In the genomic region with DNA sequence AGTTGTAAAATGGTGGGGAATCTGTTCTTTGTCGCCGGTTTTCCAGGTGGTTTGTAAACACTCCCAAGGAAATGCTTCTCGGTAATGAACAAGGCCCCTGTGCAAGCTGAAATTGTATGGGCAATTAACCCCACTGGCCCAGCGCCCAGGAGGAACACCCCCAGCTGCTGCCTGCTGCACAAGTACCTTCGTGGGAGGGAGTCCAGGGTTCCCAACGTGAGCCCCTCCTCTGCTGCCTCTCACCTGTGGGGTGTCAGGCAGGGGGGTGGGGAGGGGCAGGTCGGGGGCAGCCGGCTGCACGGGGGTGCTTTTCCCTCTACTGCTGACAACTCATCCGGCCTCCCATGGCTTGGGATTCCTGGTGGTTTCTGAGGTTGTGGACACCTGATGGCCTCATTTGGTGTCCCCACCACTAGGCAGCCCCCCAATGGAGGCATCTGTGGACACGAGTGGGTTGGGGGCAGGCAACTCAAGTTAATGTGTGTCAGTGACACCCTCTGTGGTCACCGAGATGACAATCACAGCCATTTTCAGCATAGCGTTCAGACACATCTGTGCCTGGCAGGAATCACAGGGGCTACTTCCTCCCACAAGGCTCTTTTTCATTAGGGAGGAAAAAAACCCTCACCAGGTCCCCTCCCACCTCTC, we compare ENCODE assay signal across 18 cellular contexts. TPM values are rescaled to one million over a fixed set of nuclear protein-coding genes. Genes with fewer than 3 reads are reported as not detected.
A peak's percentile ranks its signal among the peaks of the same experiment; 100 is the strongest.
DNase-seq lines count a peak whose midpoint lies in the region.
"Had no signal": no experiment of that assay in that cellular context is flagged by ENCODE, and none has a peak within 500 bp of the region (broad histone marks: within the 10 kb centered on the region; RNA-seq: fewer than 3 reads in every experiment).

No MANE protein-coding gene starts in this region.

- no peak overlapping the region for H3K4me3 ChIP-seq in Karpas-422 (ENCODE audit: low read length)
- H3K4me3 ChIP-seq: pancreas had no signal

- H2AFZ ChIP-seq in Karpas-422 (ENCODE audit: low read length) = no peak overlapping the region

- DNase-seq in DMS53 (lab: John Stamatoyannopoulos, UW) = peak; percentile 55
- DNase-seq in NCI-H1694 treated with DMSO at 0.1 percent for 48 hours (lab: John Stamatoyannopoulos, UW) = peak; percentile 76
- peak; percentile 50 for DNase-seq in NCI-H510A (lab: John Stamatoyannopoulos, UW)
- peak; percentile 9 for DNase-seq in kidney glomerular epithelial cell (lab: John Stamatoyannopoulos, UW)
- no peak for DNase-seq in GDM1 (lab: John Stamatoyannopoulos, UW)
- no peak for DNase-seq in stimulated activated CD4-positive, alpha-beta T cell treated with anti-CD3 and anti-CD28 coated beads, Interleukin-2, amount 100 ng/mL, for 24 hours
- DNase-seq in Karpas-422 = no peak
- DNase-seq in 8988T = no peak
- DNase-seq: activated CD4-positive, alpha-beta T cell treated with anti-CD3 and anti-CD28 coated beads, Interleukin-2, amount 10 ng/mL, durations not matched to agents 7 days and 5 days; activated T-cell treated with anti-CD3 and anti-CD28 coated beads, Interleukin-2, amount 50 U/mL, for 4 hours; amniotic stem cell; NCI-H1930; RPMI8226 had no signal

- no peaks in the 10 kb centered on the region for H3K9me2 ChIP-seq in Karpas-422 (replicated peaks; ENCODE audit: insufficient read depth, low read length)

- H3K36me3 ChIP-seq in Karpas-422 (ENCODE audit: insufficient read depth, low read length) = no peaks in the 10 kb centered on the region
- H3K36me3 ChIP-seq: pancreas had no signal

- H3K9ac ChIP-seq in Karpas-422 (ENCODE audit: low read length) = no peak overlapping the region

- no peak overlapping the region for H3K27ac ChIP-seq in Karpas-422 (ENCODE audit: low read length)
- H3K27ac ChIP-seq: pancreas had no signal

- 0 out of 2 replicates have a peak, but pooled peaks cover 4% of the 10 kb centered on the region for H4K20me1 ChIP-seq in Karpas-422 (ENCODE audit: insufficient read depth, low read depth, low read length)

- H3K27me3 ChIP-seq in Karpas-422 (ENCODE audit: low read length) = no peaks in the 10 kb centered on the region

- H3K9me3 ChIP-seq in Karpas-422 (ENCODE audit: low read length) = 0 out of 2 replicates have a peak, but pooled peaks cover 4% of the 10 kb centered on the region
- H3K9me3 ChIP-seq: pancreas had no signal

- no peak overlapping the region for H3K4me2 ChIP-seq in Karpas-422 (ENCODE audit: low read depth, low read length, poor library complexity, severe bottlenecking)

- H3K79me2 ChIP-seq in Karpas-422 (ENCODE audit: low read length) = no peaks in the 10 kb centered on the region

- H3K4me1 ChIP-seq in Karpas-422 (ENCODE audit: low read length) = peaks cover 5% of the 10 kb centered on the region
- H3K4me1 ChIP-seq: pancreas had no signal

RNA-seq across cellular contexts. Expression of gene PRR23E, which starts 35.6 kb away (rescaled TPM):
- total RNA-seq in Karpas-422 (2014; rRNA removed; shearing (Covaris generic); ENCODE audit: low replicate concordance) = not detected in 2 replicates
- total RNA-seq: activated CD4-positive, alpha-beta T cell treated with anti-CD3 and anti-CD28 coated beads, Interleukin-2, amount 10 ng/mL, durations not matched to agents 7 days and 5 days; activated T-cell treated with anti-CD3 and anti-CD28 coated beads, Interleukin-2, amount 50 U/mL, for 4 hours; epithelial cell of proximal tubule; glomerular endothelial cell; mononuclear cell; pancreas; subcutaneous adipose tissue had no signal

Comparison
In these comparisons a context has a peak if more than half of its experiments do, and no peak if none do; other contexts are left out.
1. DNase-seq: peak in DMS53 (single experiment), NCI-H1694 treated with DMSO at 0.1 percent for 48 hours (single experiment), NCI-H510A (single experiment) and kidney glomerular epithelial cell (single experiment); none in GDM1 (single experiment), stimulated activated CD4-positive, alpha-beta T cell treated with anti-CD3 and anti-CD28 coated beads, Interleukin-2, amount 100 ng/mL, for 24 hours (0 of 2), Karpas-422 (single experiment) and 8988T (single experiment).